ENCODE assay signal across 10 cellular contexts in the genomic region with DNA sequence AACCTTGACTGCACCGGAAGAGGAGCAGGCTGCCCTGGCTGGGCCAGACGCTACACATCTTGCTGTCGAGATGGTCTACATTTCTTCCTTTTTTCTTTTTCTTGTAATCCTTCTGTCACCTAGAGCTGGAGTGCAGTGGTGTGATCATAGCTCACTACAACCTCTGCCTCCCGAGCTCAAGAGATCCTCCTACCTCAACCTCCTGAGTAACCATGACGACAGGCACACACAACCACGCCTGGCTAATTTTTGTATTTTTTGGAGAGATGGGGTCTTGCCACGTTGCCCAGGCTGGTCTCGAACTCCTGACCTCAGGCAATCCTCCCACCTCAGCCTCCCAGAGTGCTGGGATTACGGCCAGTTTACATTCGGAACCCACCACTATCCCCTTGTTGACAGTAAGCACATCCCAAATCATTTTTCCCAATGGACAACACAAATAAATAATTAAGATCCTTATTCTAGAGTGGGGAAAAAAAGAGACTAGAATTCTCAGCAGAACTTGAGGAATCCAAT.
DNase-seq lines count a peak whose midpoint lies in the region; ATAC-seq, FAIRE-seq and TF ChIP-seq lines count a peak whose summit lies in the region.
"Had no signal": no experiment of that assay in that cellular context is flagged by ENCODE, and none has a peak within 500 bp of the region (broad histone marks: within the 10 kb centered on the region; RNA-seq: fewer than 3 reads in every experiment).

No MANE protein-coding gene starts in this region.

- no peak for DNase-seq in CD4-positive, alpha-beta T cell
- DNase-seq in T-cell (no peak), endothelial cell of umbilical vein (ENCODE audit: low read depth, low spot score) (no peak), pancreas (no peak), NCI-H526 (lab: John Stamatoyannopoulos, UW) (no peak), PC-9 (no peak), GM12892 (ENCODE audit: insufficient read length) (no peak)
- DNase-seq: activated CD4-positive, CD25-positive, alpha-beta regulatory T cell treated with anti-CD3 and anti-CD28 coated beads, Interleukin-2, amount 50 U/mL, for 72 hours; DMS79 had no signal

- peaks cover 88% of the 10 kb centered on the region for H3K4me1 Mint-ChIP-seq in CD4-positive, alpha-beta T cell (ENCODE audit: low read depth)
- H3K4me1 Mint-ChIP-seq in T-cell, result peaks cover 85 to 90% (median 86%) of the 10 kb centered on the region in 3 donors

- H3K27ac ChIP-seq in CD4-positive, alpha-beta T cell (ENCODE audit: low read depth, low read length), result peak overlapping the region; percentile 34
- H3K27ac ChIP-seq in endothelial cell of umbilical vein (ENCODE audit: insufficient read depth, low read depth, low read length) (peak overlapping the region; percentile 39), pancreas (peak overlapping the region; percentile 48 to 71 (median 54)), PC-9 (no peak overlapping the region)

- peaks cover 28% of the 10 kb centered on the region for H3K36me3 Mint-ChIP-seq in CD4-positive, alpha-beta T cell (ENCODE audit: low read depth)
- peaks cover 3% of the 10 kb centered on the region for H3K36me3 Mint-ChIP-seq in T-cell

- no peak for TF ChIP-seq CTCF in CD4-positive, alpha-beta T cell (IDR thresholded peaks at IDR 0.05)
- TF ChIP-seq CTCF in endothelial cell of umbilical vein (IDR thresholded peaks at IDR 0.05; ENCODE audit: extremely low read depth in 1 of 2, insufficient read depth in 1 of 2, low read depth in 1 of 2, low read length in 2 of 2) (no peak), pancreas (IDR thresholded peaks at IDR 0.05) (no peak), PC-9 (conservative IDR thresholded peaks at IDR 0.05) (no peak)

- H4K20me1 ChIP-seq in endothelial cell of umbilical vein (replicated peaks; ENCODE audit: control insufficient read depth, extremely low read depth, insufficient read depth, low read length), result peaks cover 8% of the 10 kb centered on the region
- peaks cover 93% of the 10 kb centered on the region for H4K20me1 ChIP-seq in PC-9 (ENCODE audit: insufficient read depth)

- POLR2A ChIA-PET in CD4-positive, alpha-beta T cell (lab: Charles Lee), result interaction anchor here (0.6 to 3.4 kb wide), 3 partner anchors 23 to 96 kb away, joined by 4 to 15 read pairs (median 9); no protein-coding TSS in a partner anchor
- POLR2A ChIA-PET in T-cell (lab: Charles Lee), result interaction anchor here (0.6 to 0.7 kb wide), 2 partner anchors 96 to 181 kb away, joined by 3 to 9 read pairs; no protein-coding TSS in a partner anchor
- POLR2A ChIA-PET in endothelial cell of umbilical vein (lab: Charles Lee), result interaction anchor here (1.5 kb wide), 1 partner anchor 78 kb away, joined by 5 read pairs; no protein-coding TSS in a partner anchor
- POLR2A ChIA-PET in PC-9 (lab: Charles Lee; ENCODE audit: unreplicated experiment), result no interaction called here

- no peak overlapping the region for H3K9ac ChIP-seq in endothelial cell of umbilical vein (replicated peaks; ENCODE audit: extremely low read depth, insufficient read depth, low read length)

- peak overlapping the region; percentile 95 for H3K27ac Mint-ChIP-seq in CD4-positive, alpha-beta T cell
- H3K27ac Mint-ChIP-seq in T-cell, result peak overlapping the region; percentile 63 to 80

- TF ChIP-seq POLR2A in endothelial cell of umbilical vein (IDR thresholded peaks at IDR 0.05; ENCODE audit: low read depth, low read length) (no peak), GM12892 (IDR thresholded peaks at IDR 0.05; ENCODE audit: low read depth, low read length) (no peak)

- no TSS peak for BruUV-seq in endothelial cell of umbilical vein (replicated peaks; lab: Mats Ljungman, UMichigan)
- no TSS peak for BruUV-seq in PC-9 (replicated peaks; lab: Mats Ljungman, UMichigan)

- intact Hi-C loops in CD4-positive, alpha-beta T cell (cut with DNase I, micrococcal nuclease), result loop anchor here in 1 of 2 experiments (5.0 kb wide), 1 partner anchor 81 kb away; the partner anchor contains the start of gene ANKRD11
- intact Hi-C loops in endothelial cell of umbilical vein (cut with micrococcal nuclease), result loop anchor here (2.0 to 5.0 kb wide), 4 partner anchors 49 to 96 kb away; partner anchors contain the start of genes ANKRD11 and SPG7
- intact Hi-C loops in pancreas (cut with DNase I), result no loop called here
- intact Hi-C loops in PC-9 (cut with micrococcal nuclease; ENCODE audit: unreplicated experiment), result no loop called here

- CTCF ChIA-PET in CD4-positive, alpha-beta T cell (lab: Charles Lee), result interaction anchor here (1.2 to 1.3 kb wide), 2 partner anchors 8 to 73 kb away, joined by 3 read pairs; no protein-coding TSS in a partner anchor
- CTCF ChIA-PET in T-cell (lab: Charles Lee), result interaction anchor here in 1 of 2 donors (0.6 kb wide), 1 partner anchor 148 kb away, joined by 4 read pairs; no protein-coding TSS in a partner anchor
- CTCF ChIA-PET in endothelial cell of umbilical vein (lab: Charles Lee), result interaction anchor here (0.8 to 2.3 kb wide), 20 partner anchors 9 to 145 kb away, joined by 3 to 13 read pairs (median 4); partner anchors contain the start of gene ANKRD11
- CTCF ChIA-PET in PC-9 (lab: Charles Lee), result no interaction called here

- dilution Hi-C loops in endothelial cell of umbilical vein (cut with MboI; ENCODE audit: extremely low pct_ligation_motif_present, low sequenced_read_pairs), result no loop called here

- H3K4me3 ChIP-seq in endothelial cell of umbilical vein (replicated peaks in 1 of 3; ENCODE audit: insufficient read depth in 1 of 3, low read depth in 1 of 3, low read length in 3 of 3), result no peak overlapping the region
- H3K4me3 ChIP-seq in pancreas, result no peak overlapping the region
- no peak overlapping the region for H3K4me3 ChIP-seq in PC-9

- FAIRE-seq in endothelial cell of umbilical vein (lab: Jason Lieb, UNC), result no peak
- no peak for FAIRE-seq in pancreas (lab: Jason Lieb, UNC)
- FAIRE-seq in GM12892 (lab: Jason Lieb, UNC), result no peak

- H3K36me3 ChIP-seq in endothelial cell of umbilical vein (ENCODE audit: control insufficient read depth in 2 of 2, extremely low read depth in 1 of 2, insufficient read depth in 2 of 2, low read length in 2 of 2), result no peaks in the 10 kb centered on the region
- H3K36me3 ChIP-seq in pancreas, result no peaks in the 10 kb centered on the region
- 0 out of 2 replicates have a peak, but pooled peaks cover 2% of the 10 kb centered on the region for H3K36me3 ChIP-seq in PC-9 (ENCODE audit: low read depth)

- no peaks in the 10 kb centered on the region for H3K9me3 ChIP-seq in CD4-positive, alpha-beta T cell (ENCODE audit: control insufficient read depth, low read length)
- H3K9me3 ChIP-seq in endothelial cell of umbilical vein (replicated peaks; ENCODE audit: control insufficient read depth, insufficient read depth, low read length) (no peaks in the 10 kb centered on the region), pancreas (no peaks in the 10 kb centered on the region), PC-9 (ENCODE audit: insufficient read depth, low read depth) (no peaks in the 10 kb centered on the region)

- H3K4me1 ChIP-seq in endothelial cell of umbilical vein (ENCODE audit: control insufficient read depth, extremely low read depth, insufficient read depth, low read length) (peaks cover 52% of the 10 kb centered on the region), pancreas (peaks cover 40 to 68% (median 64%) of the 10 kb centered on the region in 3 donors), PC-9 (replicated peaks; ENCODE audit: insufficient read depth) (no peaks in the 10 kb centered on the region)

- 43 to 44% methylated on average over 10 of the region's 10 CpGs for WGBS in pancreas, 2 donors

- H3K4me2 ChIP-seq in endothelial cell of umbilical vein (ENCODE audit: insufficient read depth, low read length), result peak overlapping the region; percentile 4
- H3K4me2 ChIP-seq in PC-9, result no peak overlapping the region

- no peaks in the 10 kb centered on the region for H3K9me2 ChIP-seq in PC-9 (ENCODE audit: insufficient read depth)

- ATAC-seq in CD4-positive, alpha-beta T cell (ENCODE audit: poor library complexity), result no peak
- ATAC-seq in T-cell (replicated peaks in 1 of 4) (no peak), pancreas (no peak), GM19397 (IDR thresholded peaks at IDR 0.05; ENCODE audit: unreplicated experiment) (no peak)

- H3K9me1 ChIP-seq in endothelial cell of umbilical vein (replicated peaks; ENCODE audit: control insufficient read depth, extremely low read depth, insufficient read depth, low read length), result no peaks in the 10 kb centered on the region

- H2AFZ ChIP-seq in endothelial cell of umbilical vein (ENCODE audit: low read depth, low read length), result no peak overlapping the region
- no peak overlapping the region for H2AFZ ChIP-seq in PC-9

- H3K79me2 ChIP-seq in endothelial cell of umbilical vein (ENCODE audit: control insufficient read depth, insufficient read depth, low read length) (peaks cover 96% of the 10 kb centered on the region), PC-9 (ENCODE audit: low read depth) (peaks cover 98% of the 10 kb centered on the region)

- H3K4me3 Mint-ChIP-seq in CD4-positive, alpha-beta T cell, result peak overlapping the region; percentile 54
- peak overlapping the region; percentile 15 to 75 (median 25) for H3K4me3 Mint-ChIP-seq in T-cell

- peaks cover 52% of the 10 kb centered on the region; the same call in 1 of the 2 replicates for H3F3A ChIP-seq in PC-9 (ENCODE audit: insufficient read depth, low read depth)

- H3K27me3 Mint-ChIP-seq in CD4-positive, alpha-beta T cell, result no peaks in the 10 kb centered on the region
- H3K27me3 Mint-ChIP-seq in T-cell, result no peaks in the 10 kb centered on the region

- H3K27me3 ChIP-seq in CD4-positive, alpha-beta T cell (ENCODE audit: control insufficient read depth, insufficient read depth, low read length), result no peaks in the 10 kb centered on the region
- H3K27me3 ChIP-seq in endothelial cell of umbilical vein (ENCODE audit: control insufficient read depth in 2 of 2, insufficient read depth in 2 of 2, low read length in 2 of 2), result no peaks in the 10 kb centered on the region
- no peaks in the 10 kb centered on the region for H3K27me3 ChIP-seq in pancreas
- no peaks in the 10 kb centered on the region for H3K27me3 ChIP-seq in PC-9 (ENCODE audit: insufficient read depth, low read depth)

- H3K9me3 Mint-ChIP-seq in CD4-positive, alpha-beta T cell, result no peaks in the 10 kb centered on the region
- H3K9me3 Mint-ChIP-seq in T-cell, result no peaks in the 10 kb centered on the region

TF ChIP-seq in endothelial cell of umbilical vein, 7 proteins besides CTCF, POLR2A, EP300 and RAD21:
- no peak for TF ChIP-seq MYC (IDR thresholded peaks at IDR 0.05; ENCODE audit: low read depth, low read length)
- no peak for TF ChIP-seq JUN (IDR thresholded peaks at IDR 0.05; ENCODE audit: borderline replicate concordance, insufficient read depth, insufficient read length, low read depth)
- no peak for TF ChIP-seq GATA2 (IDR thresholded peaks at IDR 0.05; ENCODE audit: insufficient read depth, insufficient read length, low read depth, low read length)
- no peak for TF ChIP-seq POLR2AphosphoS5 (IDR thresholded peaks at IDR 0.05; ENCODE audit: insufficient read depth, low read depth, low read length)
- no peak for TF ChIP-seq MAX (IDR thresholded peaks at IDR 0.05; ENCODE audit: insufficient read depth, insufficient read length)
